8 cellular contexts compared by ENCODE assay signal in genomic region chr1:197145451-197146029, GRCh38. TPM values are rescaled to one million over a fixed set of nuclear protein-coding genes. Genes with fewer than 3 reads are reported as not detected.
A peak's percentile ranks its signal among the peaks of the same experiment; 100 is the strongest.
DNase-seq lines count a peak whose midpoint lies in the region; ATAC-seq and TF ChIP-seq lines count a peak whose summit lies in the region.

No MANE protein-coding gene starts in this region.

- H3K27ac Mint-ChIP-seq in CD14-positive monocyte = peak overlapping the region in 4 of 7 donors; percentile 26 to 93 (median 76)

- H3K4me3 Mint-ChIP-seq in CD14-positive monocyte = peak overlapping the region; percentile 90 to 95

- H3K4me1 ChIP-seq in HUES6 (ENCODE audit: control insufficient read depth, insufficient read depth, low read length) = peaks cover 7% of the 10 kb centered on the region

- H3K27me3 Mint-ChIP-seq in CD14-positive monocyte (ENCODE audit: low read depth in 3 of 3) = no peaks in the 10 kb centered on the region

- intact Hi-C loops in CD14-positive monocyte (cut with micrococcal nuclease) = no loop called here

- peaks cover 27% of the 10 kb centered on the region for H3K36me3 ChIP-seq in HUES6 (ENCODE audit: control insufficient read depth, insufficient read depth, low read length)
- H3K36me3 ChIP-seq in brain microvascular endothelial cell (replicated peaks) = no peaks in the 10 kb centered on the region

- no peaks in the 10 kb centered on the region for H3K36me3 Mint-ChIP-seq in CD14-positive monocyte

- in situ Hi-C loops in brain microvascular endothelial cell (cut with HindIII; ENCODE audit: low pct_ligation_motif_present, low sequenced_read_pairs) = no loop called here

- no peaks in the 10 kb centered on the region for H3K9me3 ChIP-seq in HUES6 (ENCODE audit: control insufficient read depth, insufficient read depth, low read depth, low read length)

- H3K4me3 ChIP-seq in HUES6 (ENCODE audit: low read depth, low read length) (peak overlapping the region; percentile 95), brain microvascular endothelial cell (ENCODE audit: low read depth, low read length) (peak overlapping the region; percentile 89)

- H3K4me1 Mint-ChIP-seq in CD14-positive monocyte = peaks cover 40% of the 10 kb centered on the region

- no peaks in the 10 kb centered on the region for H3K27me3 ChIP-seq in HUES6 (ENCODE audit: control insufficient read depth, insufficient read depth, low read length)
- no peaks in the 10 kb centered on the region for H3K27me3 ChIP-seq in brain microvascular endothelial cell (replicated peaks)

- DNase-seq in CD14-positive monocyte (ENCODE audit: low spot score) (no peak), brain microvascular endothelial cell (no peak), myocyte (ENCODE audit: low read depth) (peak; percentile 22), kidney glomerular epithelial cell (lab: John Stamatoyannopoulos, UW) (no peak)

- peak overlapping the region; percentile 92 for H3K9ac ChIP-seq in HUES6 (ENCODE audit: low read length)

- ATAC-seq in HG03565 (IDR thresholded peaks at IDR 0.05; ENCODE audit: unreplicated experiment) = no peak
- no peak for ATAC-seq in HG03378 (IDR thresholded peaks at IDR 0.05; ENCODE audit: unreplicated experiment)
- ATAC-seq in HG02571 (IDR thresholded peaks at IDR 0.05; ENCODE audit: unreplicated experiment) = no peak

- H3K27ac ChIP-seq in HUES6 (ENCODE audit: low read depth, low read length) (no peak overlapping the region; the same call in 1 of the 2 replicates), brain microvascular endothelial cell (no peak overlapping the region)

- TF ChIP-seq CTCF in CD14-positive monocyte (IDR thresholded peaks at IDR 0.05) (no peak), brain microvascular endothelial cell (IDR thresholded peaks at IDR 0.05; ENCODE audit: low read depth, low read length, missing control alignments) (no peak)

- H3K9me3 Mint-ChIP-seq in CD14-positive monocyte = peaks cover 0 to 2% (median 0%) of the 10 kb centered on the region in 7 donors

RNA-seq across cellular contexts. Expression of gene ASPM, which starts 0.9 kb away (rescaled TPM):
- polyA plus RNA-seq in CD14-positive monocyte = under 1 TPM; 0.05 to 0.08 TPM
- 0.64 and 0.73 TPM in 2 replicates for total RNA-seq in myocyte
- polyA plus RNA-seq in myocyte (2012) = 0.06 TPM

RNA-seq across cellular contexts. Expression of gene ZBTB41, which starts 55.6 kb away (rescaled TPM):
- polyA plus RNA-seq in CD14-positive monocyte = 1 to 10 TPM in 1 of 2 donors, under 1 TPM in 1; 0.95 to 1.3 TPM
- 21.2 and 23.8 TPM in 2 replicates for total RNA-seq in myocyte
- 3.7 TPM for polyA plus RNA-seq in myocyte (2012)
